1 cellular context compared by ENCODE assay signal in the genomic region with DNA sequence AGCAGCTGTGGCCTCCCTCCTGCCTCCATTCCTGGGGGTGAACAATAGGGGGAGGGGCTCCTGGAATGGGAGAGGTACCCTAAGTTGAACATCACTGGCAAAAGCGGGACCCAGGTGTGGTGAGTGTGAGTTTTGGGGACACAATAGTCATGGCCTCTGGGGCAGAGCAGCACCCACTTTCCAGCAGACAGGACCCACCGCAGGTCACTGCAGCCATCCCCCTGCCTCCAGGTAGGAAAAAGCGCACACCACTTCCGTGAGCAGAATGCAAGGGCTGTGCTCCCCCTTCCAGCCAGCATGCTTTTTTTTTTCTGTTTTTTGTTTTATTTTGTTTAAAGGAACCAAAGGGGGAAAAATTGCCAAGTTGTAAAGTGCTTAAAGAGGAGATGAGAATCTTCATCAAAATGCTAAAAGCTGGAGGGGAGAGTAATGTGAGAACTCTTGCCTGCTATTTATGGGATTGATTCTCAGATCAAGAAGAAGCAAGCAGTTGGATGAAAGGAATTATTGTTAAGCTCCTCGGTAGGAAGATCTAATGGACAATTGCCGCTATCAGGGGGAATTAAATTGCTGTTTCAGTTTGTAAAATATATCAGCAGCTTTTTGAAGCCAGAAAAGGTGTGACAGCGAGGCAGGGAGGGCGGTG.
TF ChIP-seq lines count a peak whose summit lies in the region.

No MANE protein-coding gene starts in this region.

TF ChIP-seq in GM23338, 12 proteins besides CTCF, POLR2A, EP300 and RAD21:
- TF ChIP-seq, protein P1, sequence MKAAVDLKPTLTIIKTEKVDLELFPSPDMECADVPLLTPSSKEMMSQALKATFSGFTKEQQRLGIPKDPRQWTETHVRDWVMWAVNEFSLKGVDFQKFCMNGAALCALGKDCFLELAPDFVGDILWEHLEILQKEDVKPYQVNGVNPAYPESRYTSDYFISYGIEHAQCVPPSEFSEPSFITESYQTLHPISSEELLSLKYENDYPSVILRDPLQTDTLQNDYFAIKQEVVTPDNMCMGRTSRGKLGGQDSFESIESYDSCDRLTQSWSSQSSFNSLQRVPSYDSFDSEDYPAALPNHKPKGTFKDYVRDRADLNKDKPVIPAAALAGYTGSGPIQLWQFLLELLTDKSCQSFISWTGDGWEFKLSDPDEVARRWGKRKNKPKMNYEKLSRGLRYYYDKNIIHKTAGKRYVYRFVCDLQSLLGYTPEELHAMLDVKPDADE (IDR thresholded peaks at IDR 0.05) = no peak
- no peak for TF ChIP-seq STAT1 (IDR thresholded peaks at IDR 0.05; ENCODE audit: unreplicated experiment)
- TF ChIP-seq CREB1 (CRISPR knock-in tag; IDR thresholded peaks at IDR 0.05; ENCODE audit: low read depth) = no peak
- TF ChIP-seq EZH2phosphoT487 (IDR thresholded peaks at IDR 0.05; ENCODE audit: unreplicated experiment) = no peak
- TF ChIP-seq, protein P2, sequence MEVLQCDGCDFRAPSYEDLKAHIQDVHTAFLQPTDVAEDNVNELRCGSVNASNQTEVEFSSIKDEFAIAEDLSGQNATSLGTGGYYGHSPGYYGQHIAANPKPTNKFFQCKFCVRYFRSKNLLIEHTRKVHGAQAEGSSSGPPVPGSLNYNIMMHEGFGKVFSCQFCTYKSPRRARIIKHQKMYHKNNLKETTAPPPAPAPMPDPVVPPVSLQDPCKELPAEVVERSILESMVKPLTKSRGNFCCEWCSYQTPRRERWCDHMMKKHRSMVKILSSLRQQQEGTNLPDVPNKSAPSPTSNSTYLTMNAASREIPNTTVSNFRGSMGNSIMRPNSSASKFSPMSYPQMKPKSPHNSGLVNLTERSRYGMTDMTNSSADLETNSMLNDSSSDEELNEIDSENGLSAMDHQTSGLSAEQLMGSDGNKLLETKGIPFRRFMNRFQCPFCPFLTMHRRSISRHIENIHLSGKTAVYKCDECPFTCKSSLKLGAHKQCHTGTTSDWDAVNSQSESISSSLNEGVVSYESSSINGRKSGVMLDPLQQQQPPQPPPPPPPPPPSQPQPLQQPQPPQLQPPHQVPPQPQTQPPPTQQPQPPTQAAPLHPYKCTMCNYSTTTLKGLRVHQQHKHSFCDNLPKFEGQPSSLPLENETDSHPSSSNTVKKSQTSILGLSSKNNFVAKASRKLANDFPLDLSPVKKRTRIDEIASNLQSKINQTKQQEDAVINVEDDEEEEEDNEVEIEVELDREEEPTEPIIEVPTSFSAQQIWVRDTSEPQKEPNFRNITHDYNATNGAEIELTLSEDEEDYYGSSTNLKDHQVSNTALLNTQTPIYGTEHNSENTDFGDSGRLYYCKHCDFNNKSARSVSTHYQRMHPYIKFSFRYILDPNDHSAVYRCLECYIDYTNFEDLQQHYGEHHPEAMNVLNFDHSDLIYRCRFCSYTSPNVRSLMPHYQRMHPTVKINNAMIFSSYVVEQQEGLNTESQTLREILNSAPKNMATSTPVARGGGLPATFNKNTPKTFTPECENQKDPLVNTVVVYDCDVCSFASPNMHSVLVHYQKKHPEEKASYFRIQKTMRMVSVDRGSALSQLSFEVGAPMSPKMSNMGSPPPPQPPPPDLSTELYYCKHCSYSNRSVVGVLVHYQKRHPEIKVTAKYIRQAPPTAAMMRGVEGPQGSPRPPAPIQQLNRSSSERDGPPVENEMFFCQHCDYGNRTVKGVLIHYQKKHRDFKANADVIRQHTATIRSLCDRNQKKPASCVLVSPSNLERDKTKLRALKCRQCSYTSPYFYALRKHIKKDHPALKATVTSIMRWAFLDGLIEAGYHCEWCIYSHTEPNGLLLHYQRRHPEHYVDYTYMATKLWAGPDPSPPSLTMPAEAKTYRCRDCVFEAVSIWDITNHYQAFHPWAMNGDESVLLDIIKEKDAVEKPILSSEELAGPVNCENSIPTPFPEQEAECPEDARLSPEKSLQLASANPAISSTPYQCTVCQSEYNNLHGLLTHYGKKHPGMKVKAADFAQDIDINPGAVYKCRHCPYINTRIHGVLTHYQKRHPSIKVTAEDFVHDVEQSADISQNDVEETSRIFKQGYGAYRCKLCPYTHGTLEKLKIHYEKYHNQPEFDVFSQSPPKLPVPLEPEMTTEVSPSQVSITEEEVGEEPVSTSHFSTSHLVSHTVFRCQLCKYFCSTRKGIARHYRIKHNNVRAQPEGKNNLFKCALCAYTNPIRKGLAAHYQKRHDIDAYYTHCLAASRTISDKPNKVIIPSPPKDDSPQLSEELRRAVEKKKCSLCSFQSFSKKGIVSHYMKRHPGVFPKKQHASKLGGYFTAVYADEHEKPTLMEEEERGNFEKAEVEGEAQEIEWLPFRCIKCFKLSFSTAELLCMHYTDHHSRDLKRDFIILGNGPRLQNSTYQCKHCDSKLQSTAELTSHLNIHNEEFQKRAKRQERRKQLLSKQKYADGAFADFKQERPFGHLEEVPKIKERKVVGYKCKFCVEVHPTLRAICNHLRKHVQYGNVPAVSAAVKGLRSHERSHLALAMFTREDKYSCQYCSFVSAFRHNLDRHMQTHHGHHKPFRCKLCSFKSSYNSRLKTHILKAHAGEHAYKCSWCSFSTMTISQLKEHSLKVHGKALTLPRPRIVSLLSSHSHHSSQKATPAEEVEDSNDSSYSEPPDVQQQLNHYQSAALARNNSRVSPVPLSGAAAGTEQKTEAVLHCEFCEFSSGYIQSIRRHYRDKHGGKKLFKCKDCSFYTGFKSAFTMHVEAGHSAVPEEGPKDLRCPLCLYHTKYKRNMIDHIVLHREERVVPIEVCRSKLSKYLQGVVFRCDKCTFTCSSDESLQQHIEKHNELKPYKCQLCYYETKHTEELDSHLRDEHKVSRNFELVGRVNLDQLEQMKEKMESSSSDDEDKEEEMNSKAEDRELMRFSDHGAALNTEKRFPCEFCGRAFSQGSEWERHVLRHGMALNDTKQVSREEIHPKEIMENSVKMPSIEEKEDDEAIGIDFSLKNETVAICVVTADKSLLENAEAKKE (CRISPR knock-in tag; IDR thresholded peaks at IDR 0.05) = no peak
